ENCODE assay signal across 1 cellular context in the genomic region with DNA sequence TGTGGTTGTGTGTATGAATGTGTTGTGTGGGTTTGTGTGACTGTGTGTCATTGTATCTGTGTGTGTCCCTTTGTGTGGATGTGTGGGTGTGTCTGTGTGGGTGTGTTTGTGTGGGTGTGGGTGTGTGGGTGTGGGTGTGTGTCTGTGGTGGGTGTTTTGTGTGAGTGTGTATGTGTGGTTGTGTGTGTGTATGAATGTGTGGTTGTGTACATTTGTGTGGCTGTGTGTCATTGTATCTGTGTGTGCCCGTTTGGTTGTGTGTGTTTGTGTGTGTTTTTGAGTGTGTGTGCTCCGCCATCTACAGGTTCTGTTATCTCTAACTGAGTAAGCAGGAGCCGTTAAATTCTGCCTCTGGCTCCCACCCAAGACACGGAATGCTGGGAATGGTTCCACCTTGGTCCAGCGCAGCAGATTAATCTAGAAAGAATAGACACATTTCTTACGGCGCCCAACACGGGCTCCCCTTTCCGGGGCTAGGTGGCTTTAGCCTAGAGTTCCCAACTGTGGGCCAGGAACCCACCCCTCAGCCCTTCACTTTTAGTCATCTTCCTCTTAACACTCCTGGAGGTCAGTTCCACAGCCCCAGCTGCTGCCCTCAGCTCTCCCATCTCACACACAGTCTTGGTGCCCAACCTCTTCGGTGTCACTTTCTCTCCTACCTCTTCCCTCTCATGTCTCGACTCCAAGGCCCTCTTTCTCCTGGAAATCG.
TF ChIP-seq lines count a peak whose summit lies in the region.

No MANE protein-coding gene starts in this region.

TF ChIP-seq in IMR-90, 13 proteins besides CTCF, POLR2A, EP300 and RAD21 (continued from another document):
- TF ChIP-seq ELK1 (IDR thresholded peaks at IDR 0.05; ENCODE audit: borderline replicate concordance, low read depth, low read length) (no peak), MAFK (IDR thresholded peaks at IDR 0.05; ENCODE audit: low read depth, low read length) (no peak), MAZ (IDR thresholded peaks at IDR 0.05; ENCODE audit: borderline replicate concordance, low read depth, low read length) (no peak), SMC3 (IDR thresholded peaks at IDR 0.05; ENCODE audit: low read depth, low read length) (no peak), BHLHE40 (IDR thresholded peaks at IDR 0.05; ENCODE audit: low read depth, low read length) (no peak)
- TF ChIP-seq, protein P1, sequence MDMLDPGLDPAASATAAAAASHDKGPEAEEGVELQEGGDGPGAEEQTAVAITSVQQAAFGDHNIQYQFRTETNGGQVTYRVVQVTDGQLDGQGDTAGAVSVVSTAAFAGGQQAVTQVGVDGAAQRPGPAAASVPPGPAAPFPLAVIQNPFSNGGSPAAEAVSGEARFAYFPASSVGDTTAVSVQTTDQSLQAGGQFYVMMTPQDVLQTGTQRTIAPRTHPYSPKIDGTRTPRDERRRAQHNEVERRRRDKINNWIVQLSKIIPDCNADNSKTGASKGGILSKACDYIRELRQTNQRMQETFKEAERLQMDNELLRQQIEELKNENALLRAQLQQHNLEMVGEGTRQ (IDR thresholded peaks at IDR 0.05; ENCODE audit: low read depth, low read length), result no peak
